In the genomic region with DNA sequence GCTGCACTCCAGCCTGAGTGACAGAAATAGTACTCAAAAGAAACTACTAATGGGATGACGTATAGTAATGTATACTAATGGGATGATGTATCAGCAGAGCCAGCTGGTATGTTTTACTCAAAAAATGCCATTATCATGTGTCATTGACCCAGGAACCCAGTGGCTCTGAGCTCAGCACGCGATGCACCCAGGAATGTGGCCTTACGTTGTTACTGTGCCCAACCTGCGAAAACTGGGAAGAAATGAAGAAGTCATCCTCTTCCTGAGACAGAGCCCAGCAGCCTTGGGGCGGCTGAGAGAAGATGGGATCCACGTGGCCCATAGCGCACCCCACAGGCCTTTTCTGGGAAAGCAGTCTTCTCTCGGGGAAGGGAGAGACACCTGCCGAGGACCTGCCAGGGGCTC, we compare ENCODE assay signal across 11 cellular contexts. TPM values are rescaled to one million over a fixed set of nuclear protein-coding genes. Genes with fewer than 3 reads are reported as not detected.
DNase-seq lines count a peak whose midpoint lies in the region; ATAC-seq and TF ChIP-seq lines count a peak whose summit lies in the region.
"Had no signal": no experiment of that assay in that cellular context is flagged by ENCODE, and none has a peak within 500 bp of the region (broad histone marks: within the 10 kb centered on the region; RNA-seq: fewer than 3 reads in every experiment).

No MANE protein-coding gene starts in this region.

- H3K4me1 ChIP-seq in HAP-1, result no peaks in the 10 kb centered on the region

- H3K4me1 Mint-ChIP-seq in activated CD4-positive, alpha-beta T cell treated with anti-CD3 and anti-CD28 coated beads, Interleukin-2, amount 10 ng/mL, durations not matched to agents 24 days and 14 days, result peaks cover 9% of the 10 kb centered on the region

- in situ Hi-C loops in HAP-1 (cut with MboI; ENCODE audit: low sequenced_read_pairs), result no loop called here

- CTCF ChIA-PET in RWPE1 (lab: Yijun Ruan, JAX), result interaction anchor here (0.6 to 0.7 kb wide), 2 partner anchors 30 to 66 kb away, joined by 3 to 6 read pairs; no protein-coding TSS in a partner anchor

- no peaks in the 10 kb centered on the region for H3K27me3 Mint-ChIP-seq in activated CD4-positive, alpha-beta T cell treated with anti-CD3 and anti-CD28 coated beads, Interleukin-2, amount 10 ng/mL, durations not matched to agents 24 days and 14 days

- intact Hi-C loops in activated CD4-positive, alpha-beta T cell treated with anti-CD3 and anti-CD28 coated beads, Interleukin-2, amount 10 ng/mL, durations not matched to agents 24 days and 14 days (cut with micrococcal nuclease), result no loop called here

- no peak overlapping the region for H3K4me3 Mint-ChIP-seq in activated CD4-positive, alpha-beta T cell treated with anti-CD3 and anti-CD28 coated beads, Interleukin-2, amount 10 ng/mL, durations not matched to agents 24 days and 14 days
- H3K4me3 Mint-ChIP-seq: CD14-positive monocyte had no signal

- no peak for ATAC-seq in GM19463 (IDR thresholded peaks at IDR 0.05; ENCODE audit: unreplicated experiment)

- H3K4me3 ChIP-seq in HAP-1, result no peak overlapping the region

- DNase-seq in activated CD4-positive, alpha-beta T cell treated with anti-CD3 and anti-CD28 coated beads, Interleukin-2, amount 10 ng/mL, durations not matched to agents 24 days and 14 days, result peak; percentile 70
- DNase-seq in activated CD4-positive, alpha-beta T cell treated with anti-CD3 and anti-CD28 coated beads, Interleukin-2, amount 50 U/mL, for 1 hour, result no peak
- DNase-seq in RWPE1 (ENCODE audit: low spot score) (peak; percentile 85), epithelial cell of prostate (ENCODE audit: low read depth, low spot score) (no peak), smooth muscle cell of the brain vasculature (ENCODE audit: low read depth, low spot score) (peak; percentile 68), SHP77 treated with DMSO at 0.1 percent for 48 hours (lab: John Stamatoyannopoulos, UW) (no peak), HAP-1 (ENCODE audit: low spot score in 2 of 2) (no peak)
- DNase-seq: activated gamma-delta T cell treated with Interleukin-2 at 50 U/mL for 16 hours had no signal

- peaks cover 76% of the 10 kb centered on the region for H3K36me3 ChIP-seq in HAP-1 (replicated peaks)

- H3K27ac Mint-ChIP-seq in activated CD4-positive, alpha-beta T cell treated with anti-CD3 and anti-CD28 coated beads, Interleukin-2, amount 10 ng/mL, durations not matched to agents 24 days and 14 days, result no peak overlapping the region

- no peaks in the 10 kb centered on the region for H3K9me3 Mint-ChIP-seq in activated CD4-positive, alpha-beta T cell treated with anti-CD3 and anti-CD28 coated beads, Interleukin-2, amount 10 ng/mL, durations not matched to agents 24 days and 14 days
- H3K9me3 Mint-ChIP-seq: CD14-positive monocyte had no signal

- H3K27ac ChIP-seq in RWPE1 (peak overlapping the region; percentile 69), epithelial cell of prostate (peak overlapping the region; percentile 72)

- no peaks in the 10 kb centered on the region for H3K9me3 ChIP-seq in HAP-1

- POLR2A ChIA-PET in RWPE1 (lab: Yijun Ruan, JAX; ENCODE audit: low non-redundant PET), result no interaction called here

- no peaks in the 10 kb centered on the region for H3K27me3 ChIP-seq in HAP-1 (ENCODE audit: low read depth)

- TF ChIP-seq CTCF in RWPE1 (conservative IDR thresholded peaks at IDR 0.05; ENCODE audit: low read depth), result no peak; the same call in 1 of the 2 replicates

- peaks cover 49% of the 10 kb centered on the region for H3K36me3 Mint-ChIP-seq in activated CD4-positive, alpha-beta T cell treated with anti-CD3 and anti-CD28 coated beads, Interleukin-2, amount 10 ng/mL, durations not matched to agents 24 days and 14 days (ENCODE audit: low read depth)

RNA-seq across cellular contexts. Expression of gene UBE2J2, which starts 8.8 kb away (rescaled TPM):
- total RNA-seq in activated CD4-positive, alpha-beta T cell treated with anti-CD3 and anti-CD28 coated beads, Interleukin-2, amount 10 ng/mL, durations not matched to agents 24 days and 14 days, result 86.9 and 87.3 TPM in 2 replicates

RNA-seq across cellular contexts. Expression of gene SCNN1D, which starts 15.4 kb away (rescaled TPM):
- total RNA-seq in activated CD4-positive, alpha-beta T cell treated with anti-CD3 and anti-CD28 coated beads, Interleukin-2, amount 10 ng/mL, durations not matched to agents 24 days and 14 days, result 3.1 and 3.2 TPM in 2 replicates

RNA-seq across cellular contexts. Expression of gene C1QTNF12, which starts 18.3 kb away (rescaled TPM):
- 1.3 and 2.8 TPM in 2 replicates for total RNA-seq in activated CD4-positive, alpha-beta T cell treated with anti-CD3 and anti-CD28 coated beads, Interleukin-2, amount 10 ng/mL, durations not matched to agents 24 days and 14 days
- total RNA-seq: NCI-H460 had no signal

RNA-seq across cellular contexts. Expression of gene B3GALT6, which starts 32.8 kb away (rescaled TPM):
- total RNA-seq in activated CD4-positive, alpha-beta T cell treated with anti-CD3 and anti-CD28 coated beads, Interleukin-2, amount 10 ng/mL, durations not matched to agents 24 days and 14 days, result 42.5 and 43.2 TPM in 2 replicates

RNA-seq across cellular contexts. Expression of gene SDF4, which starts 33.1 kb away (rescaled TPM):
- 175 and 194 TPM in 2 replicates for total RNA-seq in activated CD4-positive, alpha-beta T cell treated with anti-CD3 and anti-CD28 coated beads, Interleukin-2, amount 10 ng/mL, durations not matched to agents 24 days and 14 days

Comparison
In these comparisons a context has a peak if more than half of its experiments do, and no peak if none do; other contexts are left out.
1. DNase-seq: peak in activated CD4-positive, alpha-beta T cell treated with anti-CD3 and anti-CD28 coated beads, Interleukin-2, amount 10 ng/mL, durations not matched to agents 24 days and 14 days (single experiment), RWPE1 (single experiment) and smooth muscle cell of the brain vasculature (single experiment); none in activated CD4-positive, alpha-beta T cell treated with anti-CD3 and anti-CD28 coated beads, Interleukin-2, amount 50 U/mL, for 1 hour (single experiment), epithelial cell of prostate (single experiment), SHP77 treated with DMSO at 0.1 percent for 48 hours (single experiment) and HAP-1 (0 of 2).